ENCODE assay signal across 8 cellular contexts in genomic region chr7:26397786-26398435, GRCh38.
DNase-seq lines count a peak whose midpoint lies in the region; ATAC-seq, FAIRE-seq and TF ChIP-seq lines count a peak whose summit lies in the region.

No MANE protein-coding gene starts in this region.

- H3K4me3 ChIP-seq in breast epithelium, result peak overlapping the region; percentile 71 to 80 (median 72)

- TF ChIP-seq CTCF in breast epithelium (IDR thresholded peaks at IDR 0.05), result peak in 1 of 3 donors; percentile 18

- ATAC-seq in HG02763 (IDR thresholded peaks at IDR 0.05; ENCODE audit: unreplicated experiment), result peak; percentile 24

- TF ChIP-seq POLR2A in GM12891 (IDR thresholded peaks at IDR 0.05; ENCODE audit: low read depth, low read length) (no peak), breast epithelium (IDR thresholded peaks at IDR 0.05) (no peak)

- H3K4me1 ChIP-seq in breast epithelium, result no peaks in the 10 kb centered on the region

- H3K9me3 ChIP-seq in breast epithelium, result no peaks in the 10 kb centered on the region

- peak; percentile 14 for DNase-seq in AG08395 (ENCODE audit: low spot score)
- DNase-seq in GM12891 (ENCODE audit: insufficient read length, low spot score), result peak; percentile 36
- DNase-seq in NCI-H69 (lab: John Stamatoyannopoulos, UW), result peak; percentile 82
- DNase-seq in breast epithelium (ENCODE audit: low spot score in 2 of 2), result no peak
- DNase-seq in kidney tubule cell (ENCODE audit: low spot score), result peak; percentile 55
- DNase-seq in stimulated activated CD8-positive, alpha-beta memory T cell treated with anti-CD3 and anti-CD28 coated beads, Interleukin-4, amount 100 ng/mL, for 48 hours, result peak; percentile 40
- DNase-seq in HPDE6-E6E7 (ENCODE audit: extremely low spot score), result no peak

- H3K27ac ChIP-seq in breast epithelium, result peak overlapping the region; percentile 82 to 89

- intact Hi-C loops in breast epithelium (cut with DNase I; ENCODE audit: low total_unique reads), result no loop called here

- H3K36me3 ChIP-seq in breast epithelium, result no peaks in the 10 kb centered on the region

- H3K27me3 ChIP-seq in breast epithelium, result no peaks in the 10 kb centered on the region

- FAIRE-seq in GM12891 (lab: Jason Lieb, UNC), result peak; percentile 52

TF ChIP-seq in GM12891, 5 proteins besides CTCF, POLR2A, EP300 and RAD21:
- TF ChIP-seq PAX5 (IDR thresholded peaks at IDR 0.05; ENCODE audit: insufficient read depth, low read length, severe bottlenecking) (no peak), TAF1 (IDR thresholded peaks at IDR 0.05; ENCODE audit: low read depth, low read length) (no peak), SPI1 (IDR thresholded peaks at IDR 0.05; ENCODE audit: low read depth, low read length) (no peak), POLR2AphosphoS5 (IDR thresholded peaks at IDR 0.05; ENCODE audit: low read depth, low read length) (no peak)

Comparison
In these comparisons a context has a peak if more than half of its experiments do, and no peak if none do; other contexts are left out.
1. DNase-seq: peak in AG08395 (single experiment), GM12891 (single experiment), NCI-H69 (single experiment), kidney tubule cell (single experiment) and stimulated activated CD8-positive, alpha-beta memory T cell treated with anti-CD3 and anti-CD28 coated beads, Interleukin-4, amount 100 ng/mL, for 48 hours (single experiment); none in breast epithelium (0 of 2) and HPDE6-E6E7 (single experiment).